In the genomic region with DNA sequence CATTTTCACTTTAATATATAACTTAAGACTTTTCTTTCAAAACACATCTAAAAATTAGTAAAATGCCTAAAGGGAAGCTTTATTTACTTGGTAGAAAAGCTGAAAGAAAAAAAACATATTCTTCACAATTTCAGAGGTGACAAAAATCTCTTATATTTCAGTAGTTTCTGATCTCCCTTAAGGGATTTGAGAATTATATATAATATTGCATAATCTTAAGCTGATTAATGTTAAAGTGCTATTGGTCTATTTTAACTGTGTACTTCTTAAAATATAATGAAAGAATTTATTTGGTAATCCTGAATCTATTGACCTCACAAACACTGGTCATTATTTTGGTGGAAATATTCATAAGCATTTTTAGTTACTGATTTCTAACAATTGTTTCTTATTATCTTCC, we compare ENCODE assay signal across 8 cellular contexts. TPM values are rescaled to one million over a fixed set of nuclear protein-coding genes. Genes with fewer than 3 reads are reported as not detected.
A peak's percentile ranks its signal among the peaks of the same experiment; 100 is the strongest.
DNase-seq lines count a peak whose midpoint lies in the region; ATAC-seq and TF ChIP-seq lines count a peak whose summit lies in the region.

No MANE protein-coding gene starts in this region.

- no peak for ATAC-seq in effector memory CD8-positive, alpha-beta T cell (replicated peaks)
- ATAC-seq in GM19395 (IDR thresholded peaks at IDR 0.05; ENCODE audit: unreplicated experiment) (no peak), left lobe of liver (no peak)

- H3K4me2 ChIP-seq in OCI-LY1 (ENCODE audit: low read length): peak overlapping the region; percentile 94

- intact Hi-C loops in CD14-positive monocyte (cut with micrococcal nuclease): no loop called here

- H3K4me3 Mint-ChIP-seq in CD14-positive monocyte: peak overlapping the region; percentile 93 to 96
- H3K4me3 Mint-ChIP-seq in effector memory CD8-positive, alpha-beta T cell: peak overlapping the region; percentile 95

- H3K27ac ChIP-seq in OCI-LY1 (ENCODE audit: low read depth, low read length, poor library complexity, severe bottlenecking): peak overlapping the region; percentile 81

- peaks cover 37% of the 10 kb centered on the region for H3K4me1 Mint-ChIP-seq in CD14-positive monocyte
- peaks cover 10 to 19% of the 10 kb centered on the region in 2 donors for H3K4me1 Mint-ChIP-seq in effector memory CD8-positive, alpha-beta T cell (ENCODE audit: low read depth in 2 of 2)

- H3K36me3 Mint-ChIP-seq in CD14-positive monocyte: peaks cover 12 to 17% of the 10 kb centered on the region in 2 donors
- peaks cover 3% of the 10 kb centered on the region for H3K36me3 Mint-ChIP-seq in effector memory CD8-positive, alpha-beta T cell (ENCODE audit: insufficient read depth)

- peaks cover 2 to 5% (median 3%) of the 10 kb centered on the region in 3 donors for H3K27me3 Mint-ChIP-seq in CD14-positive monocyte (ENCODE audit: low read depth in 3 of 3)
- H3K27me3 Mint-ChIP-seq in effector memory CD8-positive, alpha-beta T cell: no peaks in the 10 kb centered on the region

- H3K4me1 ChIP-seq in OCI-LY1 (ENCODE audit: insufficient read depth, low read length, severe bottlenecking) (peaks cover 28% of the 10 kb centered on the region), neuron (ENCODE audit: insufficient read depth, low read length) (peaks cover 17% of the 10 kb centered on the region)

- no peaks in the 10 kb centered on the region for H4K20me1 ChIP-seq in OCI-LY1 (ENCODE audit: insufficient read depth, low read length)

- H3K4me3 ChIP-seq in OCI-LY1 (ENCODE audit: low read depth, low read length, poor library complexity, severe bottlenecking): peak overlapping the region; percentile 88
- peak overlapping the region; percentile 66 for H3K4me3 ChIP-seq in neuron (ENCODE audit: low read length)

- TF ChIP-seq CTCF in CD14-positive monocyte (IDR thresholded peaks at IDR 0.05) (no peak), OCI-LY1 (IDR thresholded peaks at IDR 0.05; ENCODE audit: low read length) (no peak)

- DNase-seq in CD14-positive monocyte (ENCODE audit: low spot score) (no peak), islet precursor cell (no peak), left lobe of liver (ENCODE audit: low spot score) (no peak)
- DNase-seq in effector memory CD8-positive, alpha-beta T cell: no peak
- DNase-seq in stimulated activated CD4-positive, alpha-beta T cell treated with anti-CD3 and anti-CD28 coated beads, Interleukin-1b, Interleukin-23, amount 100 ng/mL, for 48 hours: no peak

- H3K27me3 ChIP-seq in OCI-LY1 (ENCODE audit: insufficient read depth, low read length) (no peaks in the 10 kb centered on the region), neuron (ENCODE audit: insufficient read depth, low read length) (no peaks in the 10 kb centered on the region)

- H3K27ac Mint-ChIP-seq in CD14-positive monocyte: no peak overlapping the region
- H3K27ac Mint-ChIP-seq in effector memory CD8-positive, alpha-beta T cell: peak overlapping the region; percentile 93 to 94

- H3K9me2 ChIP-seq in OCI-LY1 (ENCODE audit: low read depth, low read length): no peaks in the 10 kb centered on the region

- peaks cover 0 to 4% (median 0%) of the 10 kb centered on the region in 7 donors for H3K9me3 Mint-ChIP-seq in CD14-positive monocyte
- no peaks in the 10 kb centered on the region for H3K9me3 Mint-ChIP-seq in effector memory CD8-positive, alpha-beta T cell

- 0 out of 2 replicates have a peak, but pooled peaks cover 8% of the 10 kb centered on the region for H3F3A ChIP-seq in OCI-LY1 (ENCODE audit: insufficient read depth, low read length)

- peak overlapping the region; percentile 95 for H3K9ac ChIP-seq in OCI-LY1 (ENCODE audit: low read length)

- H2AFZ ChIP-seq in OCI-LY1 (ENCODE audit: low read length) (peak overlapping the region; percentile 71; the same call in 1 of the 2 replicates), neuron (ENCODE audit: low read depth, low read length) (peak overlapping the region; percentile 35)

- H3K79me2 ChIP-seq in OCI-LY1 (ENCODE audit: insufficient read depth, low read length): no peaks in the 10 kb centered on the region

- H3K9me3 ChIP-seq in OCI-LY1 (ENCODE audit: low read length) (no peaks in the 10 kb centered on the region), neuron (ENCODE audit: low read length) (no peaks in the 10 kb centered on the region)

- H3K36me3 ChIP-seq in OCI-LY1 (ENCODE audit: insufficient read depth, low read length) (peaks cover 7% of the 10 kb centered on the region; the same call in 1 of the 2 replicates), neuron (ENCODE audit: insufficient read depth, low read length) (peaks cover 13% of the 10 kb centered on the region)

RNA-seq across cellular contexts. Expression of a gene that starts 1.2 kb away (rescaled TPM):
- 10 to 100 TPM; 36.8 to 41.9 TPM for polyA plus RNA-seq in CD14-positive monocyte
- total RNA-seq in left lobe of liver: 12.3 TPM

RNA-seq across cellular contexts. Expression of a gene that starts 55.8 kb away (rescaled TPM):
- not detected for polyA plus RNA-seq in CD14-positive monocyte
- 19.1 TPM for total RNA-seq in left lobe of liver

Comparison
In these comparisons a context has a peak if more than half of its experiments do, and no peak if none do; other contexts are left out.
1. H3K27ac Mint-ChIP-seq: peak in effector memory CD8-positive, alpha-beta T cell (2 of 2); none in CD14-positive monocyte (0 of 7).